23 cellular contexts compared by ENCODE assay signal in the genomic region with DNA sequence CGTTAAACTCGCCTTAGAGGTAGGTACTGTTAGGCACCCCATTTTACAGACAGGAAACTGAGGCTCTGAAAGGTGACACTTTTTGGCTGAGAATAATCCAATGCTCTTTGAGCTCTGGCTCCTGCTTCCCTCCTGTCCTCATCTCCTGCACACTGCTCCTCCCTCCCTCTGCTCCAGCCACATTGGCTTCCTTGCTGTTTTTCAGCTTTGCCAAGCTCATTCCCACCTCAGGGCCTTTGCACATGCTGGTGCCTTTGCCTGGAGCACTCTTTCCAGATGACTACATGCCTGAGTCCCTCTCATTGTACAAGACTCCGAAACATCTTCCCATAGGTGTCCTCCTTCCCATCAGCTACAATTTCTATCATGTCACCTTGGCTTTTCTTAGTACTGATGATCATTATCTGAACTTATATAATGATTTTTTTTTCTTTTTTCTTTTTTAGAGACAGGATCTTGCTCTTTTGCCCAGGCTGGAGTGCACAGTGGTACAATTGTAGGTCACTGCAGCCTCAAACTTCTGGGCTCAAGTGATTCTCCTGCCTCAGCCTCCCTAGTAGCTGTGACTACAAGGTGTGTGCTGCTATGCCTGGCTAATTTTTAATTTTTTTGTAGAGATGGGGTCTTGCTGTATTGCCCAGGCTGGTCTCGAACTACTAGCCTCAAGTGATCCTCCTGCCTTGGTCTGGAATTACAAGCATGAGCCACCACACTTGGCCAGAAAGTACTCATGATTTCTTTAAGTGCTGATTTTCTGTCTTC. TPM values are rescaled to one million over a fixed set of nuclear protein-coding genes. Genes with fewer than 3 reads are reported as not detected.
A peak's percentile ranks its signal among the peaks of the same experiment; 100 is the strongest.
DNase-seq lines count a peak whose midpoint lies in the region; ATAC-seq, FAIRE-seq and TF ChIP-seq lines count a peak whose summit lies in the region.
"Had no signal": no experiment of that assay in that cellular context is flagged by ENCODE, and none has a peak within 500 bp of the region (broad histone marks: within the 10 kb centered on the region; RNA-seq: fewer than 3 reads in every experiment).

No MANE protein-coding gene starts in this region.

- no peaks in the 10 kb centered on the region for H3K9me1 ChIP-seq in K562 (ENCODE audit: control insufficient read depth, insufficient read depth, low read length)

- H3K4me3 Mint-ChIP-seq in T-helper 17 cell = no peak overlapping the region
- H3K4me3 Mint-ChIP-seq in neural crest cell = peak overlapping the region; percentile 27
- H3K4me3 Mint-ChIP-seq in natural killer cell = no peak overlapping the region
- H3K4me3 Mint-ChIP-seq: CD8-positive, alpha-beta memory T cell; H9 had no signal

- H3K9me3 Mint-ChIP-seq in neural crest cell = no peaks in the 10 kb centered on the region
- H3K9me3 Mint-ChIP-seq in natural killer cell = no peaks in the 10 kb centered on the region
- H3K9me3 Mint-ChIP-seq: CD8-positive, alpha-beta memory T cell; H9 had no signal

- H2AFZ ChIP-seq in K562 (ENCODE audit: low read depth, low read length) = no peak overlapping the region

- H3K4me3 ChIP-seq in K562 = no peak overlapping the region
- H3K4me3 ChIP-seq: GM12878 had no signal

- H3K4me1 Mint-ChIP-seq in T-helper 17 cell (peaks cover 6% of the 10 kb centered on the region), neural crest cell (peaks cover 27% of the 10 kb centered on the region), natural killer cell (no peaks in the 10 kb centered on the region)
- H3K4me1 Mint-ChIP-seq: CD8-positive, alpha-beta memory T cell had no signal

- H3K9ac ChIP-seq in K562 (ENCODE audit: insufficient read depth in 1 of 2, low read depth in 2 of 2, low read length in 2 of 2) = no peak overlapping the region

- TF ChIP-seq CTCF in K562 (IDR thresholded peaks at IDR 0.05 in 2 of 3, conservative IDR thresholded peaks at IDR 0.05 in 1 of 3; ENCODE audit: insufficient read depth in 2 of 3, low read depth in 1 of 3, low read length in 3 of 3) = no peak
- TF ChIP-seq CTCF in neural crest cell (conservative IDR thresholded peaks at IDR 0.05) = no peak
- TF ChIP-seq CTCF in natural killer cell (IDR thresholded peaks at IDR 0.05) = no peak

- TF ChIP-seq EP300 in K562 (IDR thresholded peaks at IDR 0.05; ENCODE audit: low read length) = no peak

- FAIRE-seq in K562 (lab: Jason Lieb, UNC) = no peak
- FAIRE-seq: A204.1, GM12878 had no signal

- no peaks in the 10 kb centered on the region for H3K79me2 ChIP-seq in K562 (ENCODE audit: control insufficient read depth, insufficient read depth, low read length)

- H3K36me3 ChIP-seq in K562 (ENCODE audit: control insufficient read depth, insufficient read depth, low read length) = no peaks in the 10 kb centered on the region
- H3K36me3 ChIP-seq: BE2C had no signal

- WGBS in K562 (ENCODE audit: insufficient coverage, low coverage, missing lambda C conversion rate) = 6% methylated on average over 4 of the region's 4 CpGs

- H3K27ac Mint-ChIP-seq in T-helper 17 cell (peak overlapping the region; percentile 19), neural crest cell (ENCODE audit: unreplicated experiment) (no peak overlapping the region), natural killer cell (no peak overlapping the region)
- H3K27ac Mint-ChIP-seq: CD4-positive, CD25-positive, alpha-beta regulatory T cell; H9 had no signal

- POLR2A ChIA-PET in K562 (lab: Yijun Ruan, JAX) = interaction anchor here (0.5 to 2.1 kb wide), 7 partner anchors 11 to 652 kb away, joined by 3 to 8 read pairs (median 3); a partner anchor contains a TSS

- no peak overlapping the region for H3K27ac ChIP-seq in K562 (ENCODE audit: extremely low read depth, low read depth, low read length)

- H3K27me3 Mint-ChIP-seq in T-helper 17 cell = peaks cover 48% of the 10 kb centered on the region
- H3K27me3 Mint-ChIP-seq in neural crest cell (ENCODE audit: low read depth) = peaks cover 3% of the 10 kb centered on the region
- H3K27me3 Mint-ChIP-seq in natural killer cell (ENCODE audit: low read depth in 2 of 2) = peaks cover 0 to 3% of the 10 kb centered on the region in 2 donors

- in situ Hi-C loops in K562 (cut with MboI) = loop anchor here (5.0 kb wide), 1 partner anchor 79 kb away; no protein-coding TSS in a partner anchor

- no peak overlapping the region for H3K4me2 ChIP-seq in K562 (ENCODE audit: insufficient read depth, low read length)

- BruUV-seq in K562 (replicated peaks; lab: Mats Ljungman, UMichigan) = no TSS peak

- TF ChIP-seq RAD21 in K562 (CRISPR knock-in tag; conservative IDR thresholded peaks at IDR 0.05 in 1 of 2, IDR thresholded peaks at IDR 0.05 in 1 of 2) = no peak

- H3K9me3 ChIP-seq in T-helper 17 cell (ENCODE audit: control insufficient read depth, low read length, poor library complexity, severe bottlenecking) (no peaks in the 10 kb centered on the region), K562 (replicated peaks; ENCODE audit: control insufficient read depth, insufficient read depth, low read depth, low read length) (no peaks in the 10 kb centered on the region)
- H3K9me3 ChIP-seq: BE2C had no signal

- H3K27me3 ChIP-seq in K562 (ENCODE audit: control insufficient read depth in 2 of 2, insufficient read depth in 2 of 2, low read length in 2 of 2) = peaks cover 15 to 42% of the 10 kb centered on the region in 2 experiments; a peak in 4 of 5 replicates
- H3K27me3 ChIP-seq: BE2C had no signal

- TF ChIP-seq POLR2A in K562 (conservative IDR thresholded peaks at IDR 0.05) = no peak

- 0 out of 2 replicates have a peak, but pooled peaks cover 5% of the 10 kb centered on the region for H4K20me1 ChIP-seq in K562 (replicated peaks; ENCODE audit: control insufficient read depth, insufficient read depth, low read length)

- no peak for ATAC-seq in T-helper 17 cell
- ATAC-seq in K562 = no peak
- no peak for ATAC-seq in natural killer cell
- ATAC-seq: GM12878 had no signal

- peaks cover 3% of the 10 kb centered on the region for H3K36me3 Mint-ChIP-seq in T-helper 17 cell (ENCODE audit: low read depth)
- H3K36me3 Mint-ChIP-seq in neural crest cell (ENCODE audit: low read depth) = peaks cover 28% of the 10 kb centered on the region
- H3K36me3 Mint-ChIP-seq in natural killer cell = no peaks in the 10 kb centered on the region
- H3K36me3 Mint-ChIP-seq: CD4-positive, CD25-positive, alpha-beta regulatory T cell; CD8-positive, alpha-beta memory T cell had no signal

- intact Hi-C loops in K562 (cut with micrococcal nuclease) = no loop called here
- intact Hi-C loops in natural killer cell (cut with micrococcal nuclease) = no loop called here

- H3K4me1 ChIP-seq in K562 (replicated peaks in 1 of 2; ENCODE audit: control insufficient read depth in 2 of 2, insufficient read depth in 2 of 2, low read length in 2 of 2) = peaks cover 0 to 10% of the 10 kb centered on the region in 2 experiments; a peak in 3 of 5 replicates
- H3K4me1 ChIP-seq: BE2C had no signal

- no peak for DNase-seq in T-helper 17 cell
- DNase-seq in K562 (ENCODE audit: extremely low read depth in 1 of 4, low spot score in 3 of 4) = no peak
- no peak for DNase-seq in neural crest cell (ENCODE audit: low read depth, low spot score)
- no peak for DNase-seq in natural killer cell
- DNase-seq in NCI-H82 treated with DMSO at 0.1 percent for 48 hours (lab: John Stamatoyannopoulos, UW; ENCODE audit: unreplicated experiment) = no peak
- DNase-seq in activated CD4-positive, CD25-positive, alpha-beta regulatory T cell treated with anti-CD3 and anti-CD28 coated beads, Interleukin-2, amount 50 U/mL, for 72 hours = no peak
- DNase-seq in activated CD4-positive, alpha-beta T cell treated with anti-CD3 and anti-CD28 coated beads for 4 hours = no peak
- DNase-seq: ACHN; BE2C; C1 segment of cervical spinal cord; CD4-positive, CD25-positive, alpha-beta regulatory T cell; CD8-positive, alpha-beta memory T cell; COR-L47; DMS 273 treated with DMSO at 0.1 percent for 48 hours; DMS53; DND-41; EL; GOT3; H9 had no signal

- CTCF ChIA-PET in K562 (lab: Yijun Ruan, JAX; ENCODE audit: low intra/inter-chr PET ratio) = no interaction called here

RNA-seq across cellular contexts. Expression of a gene that starts 15.2 kb away (rescaled TPM):
- total RNA-seq in T-helper 17 cell = not detected
- not detected in 2 replicates for total RNA-seq in K562 (2011; cell fraction: chromatin; rRNA removed; ENCODE audit: low replicate concordance)
- total RNA-seq in K562 (2011; cell fraction: nucleolus; rRNA removed) = not detected in 2 replicates
- total RNA-seq in K562 (2011; cell fraction: nucleoplasm; rRNA removed) = not detected in 2 replicates
- not detected in 2 replicates for total RNA-seq in K562 (2014; rRNA removed)
- not detected in 2 replicates for total RNA-seq in K562 (2014; rRNA removed; fragmentation: Illumina TruSeq; extraction: Trizol)
- not detected in 2 replicates for total RNA-seq in K562 (2015; rRNA removed; fragmentation: Illumina TruSeq; extraction: Trizol)
- 0.16 TPM in 2 replicates for total RNA-seq in K562 (2021)
- 0.04 TPM in 1 of 2 replicates, not detected in the other for polyA plus RNA-seq in K562 (2011; rRNA removed)
- polyA plus RNA-seq in K562 (2011; cell fraction: cytosol; rRNA removed) = 0.03 TPM in 1 of 2 replicates, not detected in the other
- 0.04 and 0.06 TPM in 2 replicates for polyA plus RNA-seq in K562 (2011; cell fraction: nucleus; rRNA removed)
- 0.04 TPM in 1 of 2 replicates, not detected in the other for polyA plus RNA-seq in K562 (2012)
- not detected in 2 replicates for polyA plus RNA-seq in K562 (2014; fragmentation: Illumina TruSeq; extraction: Trizol)
- polyA plus RNA-seq in K562 (2014; fragmentation: Nextera tagmentation; extraction: Ambion mirVana) = not detected
- polyA plus RNA-seq in K562 (2014; rRNA removed) = not detected in 2 replicates
- 0.33 TPM in 1 of 2 replicates, not detected in the other for polyA minus RNA-seq in K562 (2011; rRNA and poly(A)+ RNA removed)
- not detected in 2 replicates for polyA minus RNA-seq in K562 (2011; cell fraction: cytosol; rRNA and poly(A)+ RNA removed)
- not detected in 2 replicates for polyA minus RNA-seq in K562 (2011; cell fraction: nucleus; rRNA and poly(A)+ RNA removed)
- total RNA-seq in neural crest cell = 224 and 229 TPM in 2 replicates
- total RNA-seq in natural killer cell = not detected
- total RNA-seq: CD4-positive, CD25-positive, alpha-beta regulatory T cell; GM12878; HT-29 had no signal
- polyA plus RNA-seq: CD4-positive, CD25-positive, alpha-beta regulatory T cell; CD8-positive, alpha-beta memory T cell had no signal

RNA-seq across cellular contexts. Expression of a gene that starts 26.2 kb away (rescaled TPM):
- total RNA-seq in T-helper 17 cell (not detected), K562 (2014; rRNA removed) (not detected in 2 replicates), K562 (2014; rRNA removed; fragmentation: Illumina TruSeq; extraction: Trizol) (not detected in 2 replicates), K562 (2015; rRNA removed; fragmentation: Illumina TruSeq; extraction: Trizol) (not detected in 2 replicates), K562 (2021) (1.4 and 1.8 TPM in 2 replicates), neural crest cell (not detected in 2 replicates), natural killer cell (under 1 TPM in 1 of 3 donors, not detected in 2; 0.52 TPM)
- not detected in 2 replicates for total RNA-seq in K562 (2011; cell fraction: chromatin; rRNA removed; ENCODE audit: low replicate concordance)
- total RNA-seq in K562 (2011; cell fraction: nucleolus; rRNA removed) = not detected in 2 replicates
- not detected in 2 replicates for total RNA-seq in K562 (2011; cell fraction: nucleoplasm; rRNA removed)
- polyA plus RNA-seq in K562 (2011; rRNA removed) (not detected in 2 replicates), K562 (2014; fragmentation: Illumina TruSeq; extraction: Trizol) (not detected in 2 replicates), K562 (2014; fragmentation: Nextera tagmentation; extraction: Ambion mirVana) (not detected), K562 (2014; rRNA removed) (not detected in 2 replicates)
- not detected in 2 replicates for polyA plus RNA-seq in K562 (2011; cell fraction: cytosol; rRNA removed)
- polyA plus RNA-seq in K562 (2011; cell fraction: nucleus; rRNA removed) = not detected in 2 replicates
- polyA plus RNA-seq in K562 (2012) = not detected in 2 replicates
- polyA minus RNA-seq in K562 (2011; rRNA and poly(A)+ RNA removed) = not detected in 2 replicates
- not detected in 2 replicates for polyA minus RNA-seq in K562 (2011; cell fraction: cytosol; rRNA and poly(A)+ RNA removed)
- polyA minus RNA-seq in K562 (2011; cell fraction: nucleus; rRNA and poly(A)+ RNA removed) = not detected in 2 replicates
- total RNA-seq: CD4-positive, CD25-positive, alpha-beta regulatory T cell; CD8-positive, alpha-beta memory T cell; G401; GM12878; H9; HT-29 had no signal
- polyA plus RNA-seq: CD8-positive, alpha-beta memory T cell; GM12878 had no signal

RNA-seq across cellular contexts. Expression of a gene that starts 51.6 kb away (rescaled TPM):
- 1 to 10 TPM in 1 of 2 donors, under 1 TPM in 1; 0.45 to 1.4 TPM for total RNA-seq in T-helper 17 cell
- 2.8 and 3.7 TPM in 2 replicates for total RNA-seq in K562 (2011; cell fraction: chromatin; rRNA removed; ENCODE audit: low replicate concordance)
- total RNA-seq in K562 (2011; cell fraction: nucleolus; rRNA removed) = 2.5 and 2.6 TPM in 2 replicates
- total RNA-seq in K562 (2011; cell fraction: nucleoplasm; rRNA removed) = 2.8 and 3.2 TPM in 2 replicates
- 0.86 and 3.1 TPM in 2 replicates for total RNA-seq in K562 (2014; rRNA removed)
- total RNA-seq in K562 (2014; rRNA removed; fragmentation: Illumina TruSeq; extraction: Trizol) = 2.3 TPM in 2 replicates
- total RNA-seq in K562 (2015; rRNA removed; fragmentation: Illumina TruSeq; extraction: Trizol) = 1.5 and 1.6 TPM in 2 replicates
- total RNA-seq in K562 (2021) = 2.5 and 3.1 TPM in 2 replicates
- 2.4 and 3.2 TPM in 2 replicates for polyA plus RNA-seq in K562 (2011; rRNA removed)
- polyA plus RNA-seq in K562 (2011; cell fraction: cytosol; rRNA removed) = 2.5 TPM in 2 replicates
- 1.2 and 1.5 TPM in 2 replicates for polyA plus RNA-seq in K562 (2011; cell fraction: nucleus; rRNA removed)
- 2.4 and 3.6 TPM in 2 replicates for polyA plus RNA-seq in K562 (2012)
- 2.7 and 2.8 TPM in 2 replicates for polyA plus RNA-seq in K562 (2014; fragmentation: Illumina TruSeq; extraction: Trizol)
- polyA plus RNA-seq in K562 (2014; fragmentation: Nextera tagmentation; extraction: Ambion mirVana) = 1 to 10 TPM; 5.1 to 5.2 TPM
- polyA plus RNA-seq in K562 (2014; rRNA removed) = 1.8 and 3.2 TPM in 2 replicates
- 1.9 and 2.5 TPM in 2 replicates for polyA minus RNA-seq in K562 (2011; rRNA and poly(A)+ RNA removed)
- polyA minus RNA-seq in K562 (2011; cell fraction: cytosol; rRNA and poly(A)+ RNA removed) = 1.4 TPM in 1 of 2 replicates, not detected in the other
- 0.54 and 2.2 TPM in 2 replicates for polyA minus RNA-seq in K562 (2011; cell fraction: nucleus; rRNA and poly(A)+ RNA removed)
- 1.7 TPM in 2 replicates for total RNA-seq in neural crest cell
- 1 to 10 TPM; 2.0 to 2.1 (median 2.1) TPM for total RNA-seq in natural killer cell

Comparison
In these comparisons a context has a peak if more than half of its experiments do, and no peak if none do; other contexts are left out.
1. RNA of a gene that starts 15.2 kb away (total RNA-seq): 224 to 229 TPM in neural crest cell; not detected in T-helper 17 cell, 0.16 TPM in K562 and not detected in natural killer cell; every median in the first group is over 100 times any median in the second.